Comparison of ENCODE assay signal across 25 cellular contexts in the genomic region with DNA sequence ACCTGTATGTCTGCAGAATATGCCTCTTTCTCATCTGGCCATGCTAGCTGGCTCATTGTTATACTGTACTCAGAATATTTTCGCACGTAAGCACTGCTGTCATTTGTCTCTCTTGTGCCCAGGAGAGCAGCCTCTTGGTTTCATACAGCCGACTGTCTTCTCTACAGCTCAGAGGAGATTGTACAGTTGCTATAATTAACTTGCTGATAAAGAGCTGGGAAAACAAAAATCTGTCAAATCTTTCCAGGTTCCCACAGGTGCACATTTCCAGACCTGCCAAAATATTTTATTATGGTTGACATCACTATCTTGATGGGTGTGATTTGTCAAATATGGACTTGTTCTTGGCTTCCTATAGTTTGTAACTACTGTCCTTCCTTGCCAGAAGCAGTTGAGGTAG.
"Had no signal": no experiment of that assay in that cellular context is flagged by ENCODE, and none has a peak within 500 bp of the region (broad histone marks: within the 10 kb centered on the region; RNA-seq: fewer than 3 reads in every experiment).

No MANE protein-coding gene starts in this region.

- H3K4me1 Mint-ChIP-seq: stimulated activated naive CD8-positive, alpha-beta T cell treated with anti-CD3 and anti-CD28 coated beads, Interleukin-15, amount 100 ng/mL, for 72 hours had no signal

- H3K36me3 ChIP-seq: WERI-Rb-1 had no signal

- H3K4me3 Mint-ChIP-seq: activated naive CD8-positive, alpha-beta T cell; natural killer cell treated with Interleukin-12 subunit alpha and Interleukin-12 subunit beta and Interleukin-15 and Interleukin-18, amount 100 ng/mL, for 72 hours; stimulated activated effector memory CD8-positive, alpha-beta T cell treated with anti-CD3 and anti-CD28 coated beads, Interleukin-12 subunit alpha, Interleukin-12 subunit beta, amount 100 ng/mL, for 72 hours; stimulated activated naive CD8-positive, alpha-beta T cell treated with anti-CD3 and anti-CD28 coated beads, Interleukin-15, amount 100 ng/mL, for 72 hours had no signal

- H3K27ac Mint-ChIP-seq: activated naive CD8-positive, alpha-beta T cell; natural killer cell treated with Interleukin-12 subunit alpha and Interleukin-12 subunit beta and Interleukin-15 and Interleukin-18, amount 100 ng/mL, for 72 hours; progenitor cell of endocrine pancreas; stimulated activated effector memory CD8-positive, alpha-beta T cell treated with anti-CD3 and anti-CD28 coated beads, Interleukin-12 subunit alpha, Interleukin-12 subunit beta, amount 100 ng/mL, for 72 hours; stimulated activated naive CD8-positive, alpha-beta T cell treated with anti-CD3 and anti-CD28 coated beads, Interleukin-15, amount 100 ng/mL, for 72 hours had no signal

- H3K27ac ChIP-seq: hepatocyte, lower lobe of right lung, sigmoid colon, WERI-Rb-1 had no signal

- H3K9me3 ChIP-seq: lower lobe of right lung, sigmoid colon, tibial nerve had no signal

- H3K9me3 Mint-ChIP-seq: natural killer cell treated with Interleukin-12 subunit alpha and Interleukin-12 subunit beta and Interleukin-15 and Interleukin-18, amount 100 ng/mL, for 72 hours; stimulated activated effector memory CD8-positive, alpha-beta T cell treated with anti-CD3 and anti-CD28 coated beads, Interleukin-12 subunit alpha, Interleukin-12 subunit beta, amount 100 ng/mL, for 72 hours; stimulated activated naive CD8-positive, alpha-beta T cell treated with anti-CD3 and anti-CD28 coated beads, Interleukin-15, amount 100 ng/mL, for 72 hours had no signal

- H3K27me3 Mint-ChIP-seq: activated naive CD8-positive, alpha-beta T cell; natural killer cell treated with Interleukin-12 subunit alpha and Interleukin-12 subunit beta and Interleukin-15 and Interleukin-18, amount 100 ng/mL, for 72 hours; progenitor cell of endocrine pancreas; stimulated activated naive CD8-positive, alpha-beta T cell treated with anti-CD3 and anti-CD28 coated beads, Interleukin-15, amount 100 ng/mL, for 72 hours had no signal

- DNase-seq: activated CD4-positive, alpha-beta T cell treated with anti-CD3 and anti-CD28 coated beads for 48 hours; activated CD4-positive, alpha-beta T cell treated with anti-CD3 and anti-CD28 coated beads, Interleukin-2, amount 50 U/mL, for 48 hours; activated CD8-positive, alpha-beta memory T cell treated with anti-CD3 and anti-CD28 coated beads for 24 hours; activated effector memory CD4-positive, alpha-beta T cell treated with Interleukin-2 at 50 U/mL for 16 hours; activated naive CD4-positive, alpha-beta T cell treated with Interleukin-2 at 50 U/mL for 16 hours; anterior cingulate cortex; central memory CD4-positive, alpha-beta T cell; dermis blood vessel endothelial cell; effector memory CD4-positive, alpha-beta T cell; glutamatergic neuron; kidney; lower lobe of right lung; mesenchymal stem cell; sigmoid colon; small intestine; stimulated activated CD4-positive, alpha-beta T cell treated with anti-CD3 and anti-CD28 coated beads, Interleukin-4, amount 100 ng/mL, for 24 hours; stimulated activated naive CD8-positive, alpha-beta T cell treated with anti-CD3 and anti-CD28 coated beads, Interleukin-15, amount 100 ng/mL, for 72 hours; T-helper 9 cell; WERI-Rb-1 had no signal

- H3K4me3 ChIP-seq: hepatocyte, lower lobe of right lung, sigmoid colon, tibial nerve had no signal

- H3K27me3 ChIP-seq: hepatocyte, sigmoid colon, tibial nerve had no signal

- H3K36me3 Mint-ChIP-seq: natural killer cell treated with Interleukin-12 subunit alpha and Interleukin-12 subunit beta and Interleukin-15 and Interleukin-18, amount 100 ng/mL, for 72 hours had no signal
